ENCODE assay signal across 8 cellular contexts in genomic region chr22:21651521-21652009, GRCh38. TPM values are rescaled to one million over a fixed set of nuclear protein-coding genes. Genes with fewer than 3 reads are reported as not detected.
DNase-seq lines count a peak whose midpoint lies in the region; TF ChIP-seq lines count a peak whose summit lies in the region.

No MANE protein-coding gene starts in this region.

- peak overlapping the region; percentile 69 for H3K27ac ChIP-seq in SJSA1
- H3K27ac ChIP-seq in cardiac muscle cell, result no peak overlapping the region

- peaks cover 12% of the 10 kb centered on the region for H3K4me1 ChIP-seq in HAP-1
- peaks cover 21% of the 10 kb centered on the region for H3K4me1 ChIP-seq in SJSA1 (replicated peaks)
- peaks cover 13% of the 10 kb centered on the region for H3K4me1 ChIP-seq in cardiac muscle cell (ENCODE audit: low read depth)
- peaks cover 13% of the 10 kb centered on the region for H3K4me1 ChIP-seq in skeletal muscle satellite cell (ENCODE audit: control insufficient read depth, insufficient read depth, low read length)

- H3K36me3 ChIP-seq in HAP-1 (replicated peaks), result peaks cover 45% of the 10 kb centered on the region
- H3K36me3 ChIP-seq in SJSA1, result peaks cover 49% of the 10 kb centered on the region
- H3K36me3 ChIP-seq in cardiac muscle cell, result no peaks in the 10 kb centered on the region
- H3K36me3 ChIP-seq in skeletal muscle satellite cell (ENCODE audit: insufficient read depth, low read length), result peaks cover 13% of the 10 kb centered on the region

- no peaks in the 10 kb centered on the region for H3K9me3 ChIP-seq in HAP-1
- no peaks in the 10 kb centered on the region for H3K9me3 ChIP-seq in SJSA1 (replicated peaks)
- no peaks in the 10 kb centered on the region for H3K9me3 ChIP-seq in cardiac muscle cell (ENCODE audit: low read depth)
- H3K9me3 ChIP-seq in skeletal muscle satellite cell (replicated peaks; ENCODE audit: low read length), result no peaks in the 10 kb centered on the region

- peak overlapping the region; percentile 96 for H3K4me2 ChIP-seq in skeletal muscle satellite cell (ENCODE audit: low read length)

- DNase-seq in EL (peak; percentile 26), HAP-1 (ENCODE audit: low spot score in 2 of 2) (no peak), SJSA1 (ENCODE audit: low read depth in 1 of 2, low spot score in 2 of 2) (no peak), cardiac muscle cell (ENCODE audit: low read depth in 1 of 2, low spot score in 1 of 2) (no peak), amniotic stem cell (lab: John Stamatoyannopoulos, UW) (no peak), hypothalamus (lab: John Stamatoyannopoulos, UW) (no peak), SW 1271 (lab: John Stamatoyannopoulos, UW) (no peak)

- H3K27me3 ChIP-seq in HAP-1 (ENCODE audit: low read depth) (no peaks in the 10 kb centered on the region), SJSA1 (replicated peaks) (no peaks in the 10 kb centered on the region), cardiac muscle cell (no peaks in the 10 kb centered on the region), skeletal muscle satellite cell (ENCODE audit: control insufficient read depth, insufficient read depth, low read length) (no peaks in the 10 kb centered on the region)

- TF ChIP-seq CTCF in cardiac muscle cell (IDR thresholded peaks at IDR 0.05; ENCODE audit: low read depth, low read length), result no peak

- in situ Hi-C loops in HAP-1 (cut with MboI; ENCODE audit: low sequenced_read_pairs), result no loop called here

- peak overlapping the region; percentile 85 for H3K4me3 ChIP-seq in HAP-1
- peak overlapping the region; percentile 66 for H3K4me3 ChIP-seq in SJSA1
- peak overlapping the region; percentile 32 for H3K4me3 ChIP-seq in cardiac muscle cell
- H3K4me3 ChIP-seq in skeletal muscle satellite cell (ENCODE audit: low read length), result peak overlapping the region; percentile 95

- H3K9ac ChIP-seq in skeletal muscle satellite cell (ENCODE audit: low read depth, low read length), result peak overlapping the region; percentile 82

RNA-seq across cellular contexts. Expression of gene SDF2L1, which starts 9.5 kb away (rescaled TPM):
- 64.3 and 119 TPM in 2 replicates for total RNA-seq in SJSA1 (2014; rRNA removed; shearing (Covaris generic))
- total RNA-seq in cardiac muscle cell, result 26.8 and 130 TPM in 2 replicates
- 28.2 and 127 TPM in 2 replicates for polyA plus RNA-seq in cardiac muscle cell
- 41.8 and 58.1 TPM in 2 replicates for total RNA-seq in skeletal muscle satellite cell (2012; rRNA removed)

RNA-seq across cellular contexts. Expression of gene PPIL2, which starts 14.2 kb away (rescaled TPM):
- 21.6 and 24.3 TPM in 2 replicates for total RNA-seq in SJSA1 (2014; rRNA removed; shearing (Covaris generic))
- total RNA-seq in cardiac muscle cell, result 23.3 and 29.2 TPM in 2 replicates
- polyA plus RNA-seq in cardiac muscle cell, result 23.6 and 26.1 TPM in 2 replicates
- 19.9 and 22.3 TPM in 2 replicates for total RNA-seq in skeletal muscle satellite cell (2012; rRNA removed)

RNA-seq across cellular contexts. Expression of gene CCDC116, which starts 19.0 kb away (rescaled TPM):
- 0.13 TPM in 1 of 2 replicates, not detected in the other for total RNA-seq in SJSA1 (2014; rRNA removed; shearing (Covaris generic))
- total RNA-seq in cardiac muscle cell, result 0.57 and 0.70 TPM in 2 replicates
- polyA plus RNA-seq in cardiac muscle cell, result 0.17 and 0.94 TPM in 2 replicates
- total RNA-seq in skeletal muscle satellite cell (2012; rRNA removed), result 0.22 and 0.25 TPM in 2 replicates

RNA-seq across cellular contexts. Expression of gene YDJC, which starts 21.7 kb away (rescaled TPM):
- 36.4 and 47.9 TPM in 2 replicates for total RNA-seq in SJSA1 (2014; rRNA removed; shearing (Covaris generic))
- 42.0 and 42.5 TPM in 2 replicates for total RNA-seq in cardiac muscle cell
- 31.2 and 31.8 TPM in 2 replicates for polyA plus RNA-seq in cardiac muscle cell
- total RNA-seq in skeletal muscle satellite cell (2012; rRNA removed), result 43.9 and 56.3 TPM in 2 replicates

Comparison
In these comparisons a context has a peak if more than half of its experiments do, and no peak if none do; other contexts are left out.
1. H3K4me3 ChIP-seq: peak in every context shown above with its lines; median percentile 95 in skeletal muscle satellite cell; 85 in HAP-1; 66 in SJSA1; 32 in cardiac muscle cell.